Comparison of ENCODE assay signal across 13 cellular contexts in the genomic region with DNA sequence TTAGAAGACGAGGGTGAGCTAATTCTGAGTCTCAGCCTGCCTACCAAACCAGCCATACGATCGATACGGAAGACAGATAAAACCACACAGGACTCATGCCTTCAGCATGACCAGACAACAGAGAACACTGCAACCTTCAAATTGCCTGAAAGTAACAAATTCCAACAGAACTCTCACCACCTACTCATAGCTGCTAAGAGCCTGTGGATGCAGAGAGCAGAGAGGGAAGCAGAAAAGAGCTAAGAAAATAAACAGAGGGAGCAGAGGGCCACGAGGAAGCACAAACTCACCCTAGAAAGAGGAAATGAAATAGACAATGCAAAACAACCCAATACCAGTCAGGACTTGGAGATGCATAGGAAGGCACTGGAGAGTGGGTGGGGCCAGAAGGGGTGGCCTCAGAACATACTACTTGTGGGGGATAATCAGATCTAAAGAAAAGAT.
DNase-seq lines count a peak whose midpoint lies in the region; ATAC-seq and TF ChIP-seq lines count a peak whose summit lies in the region.
"Had no signal": no experiment of that assay in that cellular context is flagged by ENCODE, and none has a peak within 500 bp of the region (broad histone marks: within the 10 kb centered on the region; RNA-seq: fewer than 3 reads in every experiment).

No MANE protein-coding gene starts in this region.

- H3K27ac Mint-ChIP-seq in activated T-helper 2 cell treated with anti-CD3 and anti-CD28 coated beads, Interferon-gamma antibody, Interleukin-2, Interleukin-4, amounts not matched to agents 10 μg/mL and 5 μg/mL and 100 μg/mL, durations not matched to agents 14 hours and 24 hours and 36 hours, result no peak overlapping the region
- H3K27ac Mint-ChIP-seq: activated naive CD8-positive, alpha-beta T cell treated with anti-CD3 and anti-CD28 coated beads, Interleukin-2, amount 50 U/mL, for 24 hours; stimulated activated naive B cell treated with anti-CD40 and anti-IgM and Interleukin-4, amounts not matched to agents 10 μg/mL and 1 μg/mL and 100 μg/mL, for 72 hours had no signal

- DNase-seq in EL (peak; percentile 92), HS-27A (ENCODE audit: low read depth) (peak; percentile 75), epithelial cell of esophagus (ENCODE audit: low read depth) (peak; percentile 71), NCI-H1048 (lab: John Stamatoyannopoulos, UW) (no peak), NCI-H446 treated with DMSO at 0.1 percent for 48 hours (lab: John Stamatoyannopoulos, UW) (no peak), mucosa of gallbladder (ENCODE audit: low spot score) (no peak)
- no peak for DNase-seq in activated T-helper 2 cell treated with anti-CD3 and anti-CD28 coated beads, Interferon-gamma antibody, Interleukin-2, Interleukin-4, amounts not matched to agents 10 μg/mL and 5 μg/mL and 100 μg/mL, durations not matched to agents 14 hours and 24 hours and 36 hours (ENCODE audit: low spot score)
- DNase-seq: activated naive CD8-positive, alpha-beta T cell treated with anti-CD3 and anti-CD28 coated beads, Interleukin-2, amount 50 U/mL, for 24 hours; heart right ventricle; NCI-H146; occipital lobe; stimulated activated naive B cell treated with anti-CD40 and anti-IgM and Interleukin-4, amounts not matched to agents 10 μg/mL and 1 μg/mL and 100 μg/mL, for 72 hours had no signal

- no peaks in the 10 kb centered on the region for H3K27me3 Mint-ChIP-seq in activated T-helper 2 cell treated with anti-CD3 and anti-CD28 coated beads, Interferon-gamma antibody, Interleukin-2, Interleukin-4, amounts not matched to agents 10 μg/mL and 5 μg/mL and 100 μg/mL, durations not matched to agents 14 hours and 24 hours and 36 hours (ENCODE audit: low read depth)
- H3K27me3 Mint-ChIP-seq: activated naive CD8-positive, alpha-beta T cell treated with anti-CD3 and anti-CD28 coated beads, Interleukin-2, amount 50 U/mL, for 24 hours had no signal

- H3K4me3 Mint-ChIP-seq in activated T-helper 2 cell treated with anti-CD3 and anti-CD28 coated beads, Interferon-gamma antibody, Interleukin-2, Interleukin-4, amounts not matched to agents 10 μg/mL and 5 μg/mL and 100 μg/mL, durations not matched to agents 14 hours and 24 hours and 36 hours (ENCODE audit: low read depth), result no peak overlapping the region
- H3K4me3 Mint-ChIP-seq: activated naive CD8-positive, alpha-beta T cell treated with anti-CD3 and anti-CD28 coated beads, Interleukin-2, amount 50 U/mL, for 24 hours; stimulated activated naive B cell treated with anti-CD40 and anti-IgM and Interleukin-4, amounts not matched to agents 10 μg/mL and 1 μg/mL and 100 μg/mL, for 72 hours had no signal

- ATAC-seq in GM21576 (IDR thresholded peaks at IDR 0.05; ENCODE audit: unreplicated experiment), result peak; percentile 80
- ATAC-seq: activated naive CD8-positive, alpha-beta T cell treated with anti-CD3 and anti-CD28 coated beads, Interleukin-2, amount 50 U/mL, for 24 hours; heart right ventricle had no signal

- TF ChIP-seq CTCF in epithelial cell of esophagus (IDR thresholded peaks at IDR 0.05; ENCODE audit: insufficient read depth, low read depth, low read length, missing control alignments), result no peak

- no peaks in the 10 kb centered on the region for H3K4me1 Mint-ChIP-seq in activated T-helper 2 cell treated with anti-CD3 and anti-CD28 coated beads, Interferon-gamma antibody, Interleukin-2, Interleukin-4, amounts not matched to agents 10 μg/mL and 5 μg/mL and 100 μg/mL, durations not matched to agents 14 hours and 24 hours and 36 hours (ENCODE audit: low read depth)
- H3K4me1 Mint-ChIP-seq: activated naive CD8-positive, alpha-beta T cell treated with anti-CD3 and anti-CD28 coated beads, Interleukin-2, amount 50 U/mL, for 24 hours; stimulated activated naive B cell treated with anti-CD40 and anti-IgM and Interleukin-4, amounts not matched to agents 10 μg/mL and 1 μg/mL and 100 μg/mL, for 72 hours had no signal

- intact Hi-C loops in activated T-helper 2 cell treated with anti-CD3 and anti-CD28 coated beads, Interferon-gamma antibody, Interleukin-2, Interleukin-4, amounts not matched to agents 10 μg/mL and 5 μg/mL and 100 μg/mL, durations not matched to agents 14 hours and 24 hours and 36 hours (cut with micrococcal nuclease), result no loop called here

- peaks cover 9% of the 10 kb centered on the region for H3K9me3 Mint-ChIP-seq in activated T-helper 2 cell treated with anti-CD3 and anti-CD28 coated beads, Interferon-gamma antibody, Interleukin-2, Interleukin-4, amounts not matched to agents 10 μg/mL and 5 μg/mL and 100 μg/mL, durations not matched to agents 14 hours and 24 hours and 36 hours

- H3K4me3 ChIP-seq in epithelial cell of esophagus (ENCODE audit: low read length), result no peak overlapping the region
- H3K4me3 ChIP-seq: heart right ventricle had no signal

- H3K36me3 Mint-ChIP-seq in activated T-helper 2 cell treated with anti-CD3 and anti-CD28 coated beads, Interferon-gamma antibody, Interleukin-2, Interleukin-4, amounts not matched to agents 10 μg/mL and 5 μg/mL and 100 μg/mL, durations not matched to agents 14 hours and 24 hours and 36 hours (ENCODE audit: low read depth), result no peaks in the 10 kb centered on the region
- H3K36me3 Mint-ChIP-seq: stimulated activated naive B cell treated with anti-CD40 and anti-IgM and Interleukin-4, amounts not matched to agents 10 μg/mL and 1 μg/mL and 100 μg/mL, for 72 hours had no signal

Comparison
In these comparisons a context has a peak if more than half of its experiments do, and no peak if none do; other contexts are left out.
1. DNase-seq: peak in EL (single experiment), HS-27A (single experiment) and epithelial cell of esophagus (single experiment); none in NCI-H1048 (single experiment), NCI-H446 treated with DMSO at 0.1 percent for 48 hours (single experiment), activated T-helper 2 cell treated with anti-CD3 and anti-CD28 coated beads, Interferon-gamma antibody, Interleukin-2, Interleukin-4, amounts not matched to agents 10 μg/mL and 5 μg/mL and 100 μg/mL, durations not matched to agents 14 hours and 24 hours and 36 hours (single experiment) and mucosa of gallbladder (single experiment).